ENCODE assay signal across 1 cellular context in the genomic region with DNA sequence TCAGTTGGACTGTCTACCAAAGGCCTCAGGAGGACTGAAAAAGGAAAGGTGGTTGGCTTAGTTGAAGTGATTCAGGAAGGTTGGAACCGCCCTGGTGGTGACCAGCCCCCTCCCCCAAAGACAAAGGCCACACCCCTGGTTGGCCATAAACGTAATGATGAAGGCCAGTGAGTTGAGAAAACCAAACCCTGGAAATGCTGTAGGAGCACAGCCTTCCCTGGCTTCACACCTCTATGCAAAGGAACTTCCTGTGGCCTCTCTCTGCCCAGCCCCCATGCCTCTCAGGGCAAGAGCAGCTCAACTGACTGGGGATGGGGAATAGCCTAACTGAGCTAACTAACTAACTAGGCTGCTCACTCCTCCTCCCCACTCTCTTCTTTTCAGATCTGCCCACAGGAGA.
TF ChIP-seq lines count a peak whose summit lies in the region.

No MANE protein-coding gene starts in this region.

TF ChIP-seq in GM23338, 12 proteins besides CTCF, POLR2A, EP300 and RAD21:
- TF ChIP-seq, protein P1, sequence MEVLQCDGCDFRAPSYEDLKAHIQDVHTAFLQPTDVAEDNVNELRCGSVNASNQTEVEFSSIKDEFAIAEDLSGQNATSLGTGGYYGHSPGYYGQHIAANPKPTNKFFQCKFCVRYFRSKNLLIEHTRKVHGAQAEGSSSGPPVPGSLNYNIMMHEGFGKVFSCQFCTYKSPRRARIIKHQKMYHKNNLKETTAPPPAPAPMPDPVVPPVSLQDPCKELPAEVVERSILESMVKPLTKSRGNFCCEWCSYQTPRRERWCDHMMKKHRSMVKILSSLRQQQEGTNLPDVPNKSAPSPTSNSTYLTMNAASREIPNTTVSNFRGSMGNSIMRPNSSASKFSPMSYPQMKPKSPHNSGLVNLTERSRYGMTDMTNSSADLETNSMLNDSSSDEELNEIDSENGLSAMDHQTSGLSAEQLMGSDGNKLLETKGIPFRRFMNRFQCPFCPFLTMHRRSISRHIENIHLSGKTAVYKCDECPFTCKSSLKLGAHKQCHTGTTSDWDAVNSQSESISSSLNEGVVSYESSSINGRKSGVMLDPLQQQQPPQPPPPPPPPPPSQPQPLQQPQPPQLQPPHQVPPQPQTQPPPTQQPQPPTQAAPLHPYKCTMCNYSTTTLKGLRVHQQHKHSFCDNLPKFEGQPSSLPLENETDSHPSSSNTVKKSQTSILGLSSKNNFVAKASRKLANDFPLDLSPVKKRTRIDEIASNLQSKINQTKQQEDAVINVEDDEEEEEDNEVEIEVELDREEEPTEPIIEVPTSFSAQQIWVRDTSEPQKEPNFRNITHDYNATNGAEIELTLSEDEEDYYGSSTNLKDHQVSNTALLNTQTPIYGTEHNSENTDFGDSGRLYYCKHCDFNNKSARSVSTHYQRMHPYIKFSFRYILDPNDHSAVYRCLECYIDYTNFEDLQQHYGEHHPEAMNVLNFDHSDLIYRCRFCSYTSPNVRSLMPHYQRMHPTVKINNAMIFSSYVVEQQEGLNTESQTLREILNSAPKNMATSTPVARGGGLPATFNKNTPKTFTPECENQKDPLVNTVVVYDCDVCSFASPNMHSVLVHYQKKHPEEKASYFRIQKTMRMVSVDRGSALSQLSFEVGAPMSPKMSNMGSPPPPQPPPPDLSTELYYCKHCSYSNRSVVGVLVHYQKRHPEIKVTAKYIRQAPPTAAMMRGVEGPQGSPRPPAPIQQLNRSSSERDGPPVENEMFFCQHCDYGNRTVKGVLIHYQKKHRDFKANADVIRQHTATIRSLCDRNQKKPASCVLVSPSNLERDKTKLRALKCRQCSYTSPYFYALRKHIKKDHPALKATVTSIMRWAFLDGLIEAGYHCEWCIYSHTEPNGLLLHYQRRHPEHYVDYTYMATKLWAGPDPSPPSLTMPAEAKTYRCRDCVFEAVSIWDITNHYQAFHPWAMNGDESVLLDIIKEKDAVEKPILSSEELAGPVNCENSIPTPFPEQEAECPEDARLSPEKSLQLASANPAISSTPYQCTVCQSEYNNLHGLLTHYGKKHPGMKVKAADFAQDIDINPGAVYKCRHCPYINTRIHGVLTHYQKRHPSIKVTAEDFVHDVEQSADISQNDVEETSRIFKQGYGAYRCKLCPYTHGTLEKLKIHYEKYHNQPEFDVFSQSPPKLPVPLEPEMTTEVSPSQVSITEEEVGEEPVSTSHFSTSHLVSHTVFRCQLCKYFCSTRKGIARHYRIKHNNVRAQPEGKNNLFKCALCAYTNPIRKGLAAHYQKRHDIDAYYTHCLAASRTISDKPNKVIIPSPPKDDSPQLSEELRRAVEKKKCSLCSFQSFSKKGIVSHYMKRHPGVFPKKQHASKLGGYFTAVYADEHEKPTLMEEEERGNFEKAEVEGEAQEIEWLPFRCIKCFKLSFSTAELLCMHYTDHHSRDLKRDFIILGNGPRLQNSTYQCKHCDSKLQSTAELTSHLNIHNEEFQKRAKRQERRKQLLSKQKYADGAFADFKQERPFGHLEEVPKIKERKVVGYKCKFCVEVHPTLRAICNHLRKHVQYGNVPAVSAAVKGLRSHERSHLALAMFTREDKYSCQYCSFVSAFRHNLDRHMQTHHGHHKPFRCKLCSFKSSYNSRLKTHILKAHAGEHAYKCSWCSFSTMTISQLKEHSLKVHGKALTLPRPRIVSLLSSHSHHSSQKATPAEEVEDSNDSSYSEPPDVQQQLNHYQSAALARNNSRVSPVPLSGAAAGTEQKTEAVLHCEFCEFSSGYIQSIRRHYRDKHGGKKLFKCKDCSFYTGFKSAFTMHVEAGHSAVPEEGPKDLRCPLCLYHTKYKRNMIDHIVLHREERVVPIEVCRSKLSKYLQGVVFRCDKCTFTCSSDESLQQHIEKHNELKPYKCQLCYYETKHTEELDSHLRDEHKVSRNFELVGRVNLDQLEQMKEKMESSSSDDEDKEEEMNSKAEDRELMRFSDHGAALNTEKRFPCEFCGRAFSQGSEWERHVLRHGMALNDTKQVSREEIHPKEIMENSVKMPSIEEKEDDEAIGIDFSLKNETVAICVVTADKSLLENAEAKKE (CRISPR knock-in tag; IDR thresholded peaks at IDR 0.05): no peak
- no peak for TF ChIP-seq CREB1 (CRISPR knock-in tag; IDR thresholded peaks at IDR 0.05; ENCODE audit: low read depth)
- TF ChIP-seq NANOG (IDR thresholded peaks at IDR 0.05; ENCODE audit: borderline replicate concordance): no peak
- TF ChIP-seq POLR2AphosphoS5 (IDR thresholded peaks at IDR 0.05; ENCODE audit: low read depth): no peak
- no peak for TF ChIP-seq EZH2 (IDR thresholded peaks at IDR 0.05; ENCODE audit: low read depth, unreplicated experiment)
- TF ChIP-seq ZNF331 (CRISPR knock-in tag; IDR thresholded peaks at IDR 0.05; ENCODE audit: low read depth): no peak
- TF ChIP-seq, protein P2, sequence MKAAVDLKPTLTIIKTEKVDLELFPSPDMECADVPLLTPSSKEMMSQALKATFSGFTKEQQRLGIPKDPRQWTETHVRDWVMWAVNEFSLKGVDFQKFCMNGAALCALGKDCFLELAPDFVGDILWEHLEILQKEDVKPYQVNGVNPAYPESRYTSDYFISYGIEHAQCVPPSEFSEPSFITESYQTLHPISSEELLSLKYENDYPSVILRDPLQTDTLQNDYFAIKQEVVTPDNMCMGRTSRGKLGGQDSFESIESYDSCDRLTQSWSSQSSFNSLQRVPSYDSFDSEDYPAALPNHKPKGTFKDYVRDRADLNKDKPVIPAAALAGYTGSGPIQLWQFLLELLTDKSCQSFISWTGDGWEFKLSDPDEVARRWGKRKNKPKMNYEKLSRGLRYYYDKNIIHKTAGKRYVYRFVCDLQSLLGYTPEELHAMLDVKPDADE (IDR thresholded peaks at IDR 0.05): no peak
- no peak for TF ChIP-seq EZH2phosphoT487 (IDR thresholded peaks at IDR 0.05; ENCODE audit: unreplicated experiment)
- TF ChIP-seq, protein P3, sequence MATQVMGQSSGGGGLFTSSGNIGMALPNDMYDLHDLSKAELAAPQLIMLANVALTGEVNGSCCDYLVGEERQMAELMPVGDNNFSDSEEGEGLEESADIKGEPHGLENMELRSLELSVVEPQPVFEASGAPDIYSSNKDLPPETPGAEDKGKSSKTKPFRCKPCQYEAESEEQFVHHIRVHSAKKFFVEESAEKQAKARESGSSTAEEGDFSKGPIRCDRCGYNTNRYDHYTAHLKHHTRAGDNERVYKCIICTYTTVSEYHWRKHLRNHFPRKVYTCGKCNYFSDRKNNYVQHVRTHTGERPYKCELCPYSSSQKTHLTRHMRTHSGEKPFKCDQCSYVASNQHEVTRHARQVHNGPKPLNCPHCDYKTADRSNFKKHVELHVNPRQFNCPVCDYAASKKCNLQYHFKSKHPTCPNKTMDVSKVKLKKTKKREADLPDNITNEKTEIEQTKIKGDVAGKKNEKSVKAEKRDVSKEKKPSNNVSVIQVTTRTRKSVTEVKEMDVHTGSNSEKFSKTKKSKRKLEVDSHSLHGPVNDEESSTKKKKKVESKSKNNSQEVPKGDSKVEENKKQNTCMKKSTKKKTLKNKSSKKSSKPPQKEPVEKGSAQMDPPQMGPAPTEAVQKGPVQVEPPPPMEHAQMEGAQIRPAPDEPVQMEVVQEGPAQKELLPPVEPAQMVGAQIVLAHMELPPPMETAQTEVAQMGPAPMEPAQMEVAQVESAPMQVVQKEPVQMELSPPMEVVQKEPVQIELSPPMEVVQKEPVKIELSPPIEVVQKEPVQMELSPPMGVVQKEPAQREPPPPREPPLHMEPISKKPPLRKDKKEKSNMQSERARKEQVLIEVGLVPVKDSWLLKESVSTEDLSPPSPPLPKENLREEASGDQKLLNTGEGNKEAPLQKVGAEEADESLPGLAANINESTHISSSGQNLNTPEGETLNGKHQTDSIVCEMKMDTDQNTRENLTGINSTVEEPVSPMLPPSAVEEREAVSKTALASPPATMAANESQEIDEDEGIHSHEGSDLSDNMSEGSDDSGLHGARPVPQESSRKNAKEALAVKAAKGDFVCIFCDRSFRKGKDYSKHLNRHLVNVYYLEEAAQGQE (IDR thresholded peaks at IDR 0.05; ENCODE audit: unreplicated experiment): no peak
- no peak for TF ChIP-seq STAT1 (IDR thresholded peaks at IDR 0.05; ENCODE audit: unreplicated experiment)
- no peak for TF ChIP-seq ZNF114 (CRISPR knock-in tag; IDR thresholded peaks at IDR 0.05)
- TF ChIP-seq JUNB (IDR thresholded peaks at IDR 0.05; ENCODE audit: unreplicated experiment): no peak
